Comparison of ENCODE assay signal across 15 cellular contexts in genomic region chr13:111384441-111385181, GRCh38.
A peak's percentile ranks its signal among the peaks of the same experiment; 100 is the strongest.
DNase-seq lines count a peak whose midpoint lies in the region; ATAC-seq lines count a peak whose summit lies in the region.
"Had no signal": no experiment of that assay in that cellular context is flagged by ENCODE, and none has a peak within 500 bp of the region (broad histone marks: within the 10 kb centered on the region; RNA-seq: fewer than 3 reads in every experiment).

No MANE protein-coding gene starts in this region.

- peaks cover 34% of the 10 kb centered on the region for H3K4me1 Mint-ChIP-seq in activated naive CD4-positive, alpha-beta T cell treated with anti-CD3 and anti-CD28 coated beads for 36 hours (ENCODE audit: low read depth)
- peaks cover 20% of the 10 kb centered on the region for H3K4me1 Mint-ChIP-seq in activated naive CD8-positive, alpha-beta T cell treated with anti-CD3 and anti-CD28 coated beads for 36 hours
- peaks cover 43% of the 10 kb centered on the region for H3K4me1 Mint-ChIP-seq in stimulated activated naive CD8-positive, alpha-beta T cell treated with anti-CD3 and anti-CD28 coated beads, Interleukin-15, amount 100 ng/mL, for 72 hours
- peaks cover 0 to 3% of the 10 kb centered on the region in 2 donors for H3K4me1 Mint-ChIP-seq in stimulated activated naive B cell treated with anti-CD40 and anti-IgM and Interleukin-4, amounts not matched to agents 10 μg/mL and 1 μg/mL and 100 μg/mL, for 72 hours
- H3K4me1 Mint-ChIP-seq: B cell; central memory CD8-positive, alpha-beta T cell had no signal

- no peaks in the 10 kb centered on the region for H3K27me3 Mint-ChIP-seq in activated naive CD4-positive, alpha-beta T cell treated with anti-CD3 and anti-CD28 coated beads for 36 hours (ENCODE audit: low read depth)
- no peaks in the 10 kb centered on the region for H3K27me3 Mint-ChIP-seq in activated naive CD8-positive, alpha-beta T cell treated with anti-CD3 and anti-CD28 coated beads for 36 hours
- H3K27me3 Mint-ChIP-seq in stimulated activated naive CD8-positive, alpha-beta T cell treated with anti-CD3 and anti-CD28 coated beads, Interleukin-15, amount 100 ng/mL, for 72 hours: no peaks in the 10 kb centered on the region
- H3K27me3 Mint-ChIP-seq in stimulated activated naive B cell treated with anti-CD40 and anti-IgM and Interleukin-4, amounts not matched to agents 10 μg/mL and 1 μg/mL and 100 μg/mL, for 72 hours: peaks cover 51 to 64% of the 10 kb centered on the region in 2 donors

- H3K27ac Mint-ChIP-seq in activated naive CD4-positive, alpha-beta T cell treated with anti-CD3 and anti-CD28 coated beads for 36 hours: no peak overlapping the region
- no peak overlapping the region for H3K27ac Mint-ChIP-seq in activated naive CD8-positive, alpha-beta T cell treated with anti-CD3 and anti-CD28 coated beads for 36 hours
- peak overlapping the region in 1 of 2 donors; percentile 74 for H3K27ac Mint-ChIP-seq in stimulated activated naive CD8-positive, alpha-beta T cell treated with anti-CD3 and anti-CD28 coated beads, Interleukin-15, amount 100 ng/mL, for 72 hours
- no peak overlapping the region for H3K27ac Mint-ChIP-seq in stimulated activated naive B cell treated with anti-CD40 and anti-IgM and Interleukin-4, amounts not matched to agents 10 μg/mL and 1 μg/mL and 100 μg/mL, for 72 hours
- H3K27ac Mint-ChIP-seq: B cell had no signal

- peak; percentile 44 for ATAC-seq in stimulated activated naive CD8-positive, alpha-beta T cell treated with anti-CD3 and anti-CD28 coated beads, Interleukin-15, amount 100 ng/mL, for 72 hours
- no peak for ATAC-seq in stimulated activated naive B cell treated with anti-CD40 and anti-IgM and Interleukin-4, amounts not matched to agents 10 μg/mL and 1 μg/mL and 100 μg/mL, for 72 hours (replicated peaks)
- no peak for ATAC-seq in HG03565 (IDR thresholded peaks at IDR 0.05; ENCODE audit: unreplicated experiment)

- peak; percentile 56 for DNase-seq in activated naive CD4-positive, alpha-beta T cell treated with anti-CD3 and anti-CD28 coated beads for 36 hours
- no peak for DNase-seq in activated naive CD4-positive, alpha-beta T cell treated with Interleukin-2 at 50 U/mL for 16 hours
- DNase-seq in NAMALWA (ENCODE audit: low spot score) (peak; percentile 37), amygdala (lab: John Stamatoyannopoulos, UW) (no peak)
- DNase-seq in activated naive CD8-positive, alpha-beta T cell treated with anti-CD3 and anti-CD28 coated beads for 36 hours: no peak
- no peak for DNase-seq in stimulated activated naive CD8-positive, alpha-beta T cell treated with anti-CD3 and anti-CD28 coated beads, Interleukin-15, amount 100 ng/mL, for 72 hours
- DNase-seq in stimulated activated naive B cell treated with anti-CD40 and anti-IgM and Interleukin-4, amounts not matched to agents 10 μg/mL and 1 μg/mL and 100 μg/mL, for 72 hours: no peak
- DNase-seq: activated CD4-positive, CD25-positive, alpha-beta regulatory T cell; EL; kidney glomerular epithelial cell; midbrain; MM.1S had no signal

- intact Hi-C loops in activated naive CD4-positive, alpha-beta T cell treated with anti-CD3 and anti-CD28 coated beads for 36 hours (cut with micrococcal nuclease): loop anchor here (10.0 kb wide), 1 partner anchor 320 kb away; no protein-coding TSS in a partner anchor

- CTCF ChIA-PET in activated naive CD4-positive, alpha-beta T cell treated with anti-CD3 and anti-CD28 coated beads for 36 hours (lab: Charles Lee): no interaction called here

- peak overlapping the region; percentile 26 for H3K4me3 Mint-ChIP-seq in activated naive CD4-positive, alpha-beta T cell treated with anti-CD3 and anti-CD28 coated beads for 36 hours
- H3K4me3 Mint-ChIP-seq in activated naive CD8-positive, alpha-beta T cell treated with anti-CD3 and anti-CD28 coated beads for 36 hours: peak overlapping the region; percentile 29
- H3K4me3 Mint-ChIP-seq in stimulated activated naive CD8-positive, alpha-beta T cell treated with anti-CD3 and anti-CD28 coated beads, Interleukin-15, amount 100 ng/mL, for 72 hours: peak overlapping the region in 1 of 2 donors; percentile 34
- H3K4me3 Mint-ChIP-seq in stimulated activated naive B cell treated with anti-CD40 and anti-IgM and Interleukin-4, amounts not matched to agents 10 μg/mL and 1 μg/mL and 100 μg/mL, for 72 hours: no peak overlapping the region
- H3K4me3 Mint-ChIP-seq: B cell; central memory CD8-positive, alpha-beta T cell had no signal

- H3K9me3 Mint-ChIP-seq in activated naive CD4-positive, alpha-beta T cell treated with anti-CD3 and anti-CD28 coated beads for 36 hours: no peaks in the 10 kb centered on the region
- H3K9me3 Mint-ChIP-seq in activated naive CD8-positive, alpha-beta T cell treated with anti-CD3 and anti-CD28 coated beads for 36 hours: no peaks in the 10 kb centered on the region
- peaks cover 4 to 7% of the 10 kb centered on the region in 2 donors for H3K9me3 Mint-ChIP-seq in stimulated activated naive CD8-positive, alpha-beta T cell treated with anti-CD3 and anti-CD28 coated beads, Interleukin-15, amount 100 ng/mL, for 72 hours
- peaks cover 1 to 4% of the 10 kb centered on the region in 2 donors for H3K9me3 Mint-ChIP-seq in stimulated activated naive B cell treated with anti-CD40 and anti-IgM and Interleukin-4, amounts not matched to agents 10 μg/mL and 1 μg/mL and 100 μg/mL, for 72 hours
- H3K9me3 Mint-ChIP-seq: central memory CD8-positive, alpha-beta T cell had no signal

- no peaks in the 10 kb centered on the region for H3K36me3 Mint-ChIP-seq in activated naive CD4-positive, alpha-beta T cell treated with anti-CD3 and anti-CD28 coated beads for 36 hours (ENCODE audit: low read depth)
- no peaks in the 10 kb centered on the region for H3K36me3 Mint-ChIP-seq in activated naive CD8-positive, alpha-beta T cell treated with anti-CD3 and anti-CD28 coated beads for 36 hours
- H3K36me3 Mint-ChIP-seq in stimulated activated naive B cell treated with anti-CD40 and anti-IgM and Interleukin-4, amounts not matched to agents 10 μg/mL and 1 μg/mL and 100 μg/mL, for 72 hours: no peaks in the 10 kb centered on the region

Comparison
In these comparisons a context has a peak if more than half of its experiments do, and no peak if none do; other contexts are left out.
1. DNase-seq: peak in activated naive CD4-positive, alpha-beta T cell treated with anti-CD3 and anti-CD28 coated beads for 36 hours (single experiment) and NAMALWA (single experiment); none in activated naive CD4-positive, alpha-beta T cell treated with Interleukin-2 at 50 U/mL for 16 hours (single experiment), activated naive CD8-positive, alpha-beta T cell treated with anti-CD3 and anti-CD28 coated beads for 36 hours (single experiment), stimulated activated naive CD8-positive, alpha-beta T cell treated with anti-CD3 and anti-CD28 coated beads, Interleukin-15, amount 100 ng/mL, for 72 hours (0 of 2), stimulated activated naive B cell treated with anti-CD40 and anti-IgM and Interleukin-4, amounts not matched to agents 10 μg/mL and 1 μg/mL and 100 μg/mL, for 72 hours (single experiment) and amygdala (0 of 56).
2. H3K4me3 Mint-ChIP-seq: peak in activated naive CD4-positive, alpha-beta T cell treated with anti-CD3 and anti-CD28 coated beads for 36 hours (single experiment) and activated naive CD8-positive, alpha-beta T cell treated with anti-CD3 and anti-CD28 coated beads for 36 hours (single experiment); none in stimulated activated naive B cell treated with anti-CD40 and anti-IgM and Interleukin-4, amounts not matched to agents 10 μg/mL and 1 μg/mL and 100 μg/mL, for 72 hours (0 of 2).